In genomic region chr1:51423098-51423821, GRCh38 we compare ENCODE assay signal across 10 cellular contexts.
DNase-seq lines count a peak whose midpoint lies in the region; TF ChIP-seq lines count a peak whose summit lies in the region.
"Had no signal": no experiment of that assay in that cellular context is flagged by ENCODE, and none has a peak within 500 bp of the region (broad histone marks: within the 10 kb centered on the region; RNA-seq: fewer than 3 reads in every experiment).

No MANE protein-coding gene starts in this region.

- no peak overlapping the region for H3K4me2 ChIP-seq in mammary epithelial cell (ENCODE audit: insufficient read depth, low read depth, low read length)
- H3K4me2 ChIP-seq: BLaER1 had no signal

- no peak overlapping the region for H3K4me3 ChIP-seq in mammary epithelial cell (replicated peaks in 1 of 3; ENCODE audit: insufficient read depth in 1 of 3, low read depth in 2 of 3, low read length in 3 of 3)
- H3K4me3 ChIP-seq in breast epithelium: no peak overlapping the region
- peak overlapping the region; percentile 27 for H3K4me3 ChIP-seq in coronary artery
- H3K4me3 ChIP-seq in vagina: no peak overlapping the region
- H3K4me3 ChIP-seq in effector memory CD4-positive, alpha-beta T cell (ENCODE audit: insufficient read depth, low read depth, low read length, poor library complexity, severe bottlenecking): no peak overlapping the region
- no peak overlapping the region for H3K4me3 ChIP-seq in esophagus muscularis mucosa
- H3K4me3 ChIP-seq: BLaER1 had no signal

- H3K36me3 ChIP-seq in mammary epithelial cell (ENCODE audit: insufficient read depth, low read length) (no peaks in the 10 kb centered on the region), breast epithelium (no peaks in the 10 kb centered on the region), vagina (peaks cover 0 to 17% of the 10 kb centered on the region in 2 donors), esophagus muscularis mucosa (peaks cover 0 to 42% (median 10%) of the 10 kb centered on the region in 4 donors)
- peaks cover 10% of the 10 kb centered on the region for H3K36me3 ChIP-seq in effector memory CD4-positive, alpha-beta T cell (ENCODE audit: control insufficient read depth, insufficient read depth, low read length)

- no peak for TF ChIP-seq CTCF in mammary epithelial cell (conservative IDR thresholded peaks at IDR 0.05 in 1 of 2, IDR thresholded peaks at IDR 0.05 in 1 of 2; ENCODE audit: extremely low read depth in 1 of 2, insufficient read depth in 1 of 2, low read depth in 1 of 2, low read length in 2 of 2)
- no peak for TF ChIP-seq CTCF in breast epithelium (IDR thresholded peaks at IDR 0.05)
- no peak for TF ChIP-seq CTCF in coronary artery (IDR thresholded peaks at IDR 0.05)
- no peak for TF ChIP-seq CTCF in vagina (IDR thresholded peaks at IDR 0.05)
- no peak for TF ChIP-seq CTCF in esophagus muscularis mucosa (IDR thresholded peaks at IDR 0.05)

- H3K27me3 ChIP-seq in mammary epithelial cell (ENCODE audit: insufficient read depth, low read length) (no peaks in the 10 kb centered on the region), breast epithelium (no peaks in the 10 kb centered on the region), vagina (no peaks in the 10 kb centered on the region), esophagus muscularis mucosa (no peaks in the 10 kb centered on the region)
- H3K27me3 ChIP-seq in effector memory CD4-positive, alpha-beta T cell (replicated peaks; ENCODE audit: control insufficient read depth, insufficient read depth, low read length, poor library complexity, severe bottlenecking): no peaks in the 10 kb centered on the region
- H3K27me3 ChIP-seq: BLaER1 had no signal

- CTCF ChIA-PET in mammary epithelial cell (lab: Charles Lee; ENCODE audit: low non-redundant PET): no interaction called here

- H3K4me1 ChIP-seq in mammary epithelial cell (ENCODE audit: insufficient read depth, low read length): no peaks in the 10 kb centered on the region
- H3K4me1 ChIP-seq in breast epithelium: no peaks in the 10 kb centered on the region
- H3K4me1 ChIP-seq in vagina: peaks cover 7% of the 10 kb centered on the region
- no peaks in the 10 kb centered on the region for H3K4me1 ChIP-seq in effector memory CD4-positive, alpha-beta T cell (ENCODE audit: control insufficient read depth, insufficient read depth, low read length, poor library complexity, severe bottlenecking)
- peaks cover 8 to 28% (median 19%) of the 10 kb centered on the region in 4 donors for H3K4me1 ChIP-seq in esophagus muscularis mucosa

- dilution Hi-C loops in mammary epithelial cell (cut with HindIII; ENCODE audit: low sequenced_read_pairs): no loop called here

- WGBS in mammary epithelial cell (ENCODE audit: low coverage, missing lambda C conversion rate): 92% methylated on average over 5 of the region's 7 CpGs
- WGBS in esophagus muscularis mucosa: 80% methylated on average over 7 of the region's 7 CpGs

- no TSS peak for BruUV-seq in mammary epithelial cell (replicated peaks; lab: Mats Ljungman, UMichigan)

- intact Hi-C loops in mammary epithelial cell (cut with micrococcal nuclease): loop anchor here (10.0 kb wide), 1 partner anchor 112 kb away; no protein-coding TSS in a partner anchor
- intact Hi-C loops in breast epithelium (cut with DNase I; ENCODE audit: low total_unique reads): no loop called here
- intact Hi-C loops in vagina (cut with DNase I): no loop called here
- intact Hi-C loops in esophagus muscularis mucosa (cut with DNase I): no loop called here

- H3K27ac ChIP-seq in mammary epithelial cell (ENCODE audit: insufficient read depth, low read depth, low read length): no peak overlapping the region
- H3K27ac ChIP-seq in breast epithelium: no peak overlapping the region
- H3K27ac ChIP-seq in coronary artery: peak overlapping the region in 1 of 2 donors; percentile 35
- H3K27ac ChIP-seq in vagina: peak overlapping the region; percentile 10
- H3K27ac ChIP-seq in effector memory CD4-positive, alpha-beta T cell (ENCODE audit: insufficient read depth, low read length, poor library complexity, severe bottlenecking): no peak overlapping the region
- H3K27ac ChIP-seq in esophagus muscularis mucosa (replicated peaks in 1 of 4): no peak overlapping the region
- H3K27ac ChIP-seq: BLaER1 had no signal

- TF ChIP-seq EP300 in esophagus muscularis mucosa (IDR thresholded peaks at IDR 0.05): no peak

- no peak overlapping the region for H3K9ac ChIP-seq in mammary epithelial cell (ENCODE audit: insufficient read depth, low read length)
- H3K9ac ChIP-seq: BLaER1 had no signal

- no peaks in the 10 kb centered on the region for H4K20me1 ChIP-seq in mammary epithelial cell (ENCODE audit: insufficient read depth, low read length)
- H4K20me1 ChIP-seq: BLaER1 had no signal

- DNase-seq in mammary epithelial cell (peak; percentile 6), breast epithelium (ENCODE audit: low spot score in 2 of 2) (no peak), coronary artery (ENCODE audit: low spot score) (no peak), inferior parietal cortex (ENCODE audit: extremely low spot score) (peak; percentile 42), vagina (ENCODE audit: extremely low spot score in 2 of 2) (no peak), esophagus muscularis mucosa (ENCODE audit: extremely low spot score) (no peak)
- DNase-seq in effector memory CD4-positive, alpha-beta T cell: no peak
- no peak for DNase-seq in NK-92 treated with Interleukin-12 subunit alpha and Interleukin-12 subunit beta, amount 100 ng/mL, for 24 hours (lab: John Stamatoyannopoulos, UW)
- DNase-seq: NCI-H510A treated with DMSO at 0.1 percent for 48 hours had no signal

- H2AFZ ChIP-seq in mammary epithelial cell (ENCODE audit: low read depth, low read length): no peak overlapping the region

- TF ChIP-seq POLR2A in breast epithelium (IDR thresholded peaks at IDR 0.05) (no peak), vagina (IDR thresholded peaks at IDR 0.05) (no peak), esophagus muscularis mucosa (IDR thresholded peaks at IDR 0.05; ENCODE audit: low read depth) (no peak)

- no peaks in the 10 kb centered on the region for H3K79me2 ChIP-seq in mammary epithelial cell (ENCODE audit: insufficient read depth, low read length)

- H3K9me3 ChIP-seq in mammary epithelial cell (replicated peaks; ENCODE audit: insufficient read depth, low read length) (no peaks in the 10 kb centered on the region), breast epithelium (no peaks in the 10 kb centered on the region), vagina (no peaks in the 10 kb centered on the region), esophagus muscularis mucosa (no peaks in the 10 kb centered on the region)
- peaks cover 4% of the 10 kb centered on the region for H3K9me3 ChIP-seq in effector memory CD4-positive, alpha-beta T cell (ENCODE audit: control insufficient read depth, low read length)
- H3K9me3 ChIP-seq: BLaER1 had no signal

- in situ Hi-C loops in mammary epithelial cell (cut with MboI; ENCODE audit: low sequenced_read_pairs in 2 of 2): no loop called here

Comparison
In these comparisons a context has a peak if more than half of its experiments do, and no peak if none do; other contexts are left out.
1. DNase-seq: peak in mammary epithelial cell (single experiment) and inferior parietal cortex (single experiment); none in breast epithelium (0 of 2), coronary artery (single experiment), vagina (0 of 2), effector memory CD4-positive, alpha-beta T cell (0 of 3), esophagus muscularis mucosa (single experiment) and NK-92 treated with Interleukin-12 subunit alpha and Interleukin-12 subunit beta, amount 100 ng/mL, for 24 hours (single experiment).